Comparison of ENCODE assay signal across 26 cellular contexts in the genomic region with DNA sequence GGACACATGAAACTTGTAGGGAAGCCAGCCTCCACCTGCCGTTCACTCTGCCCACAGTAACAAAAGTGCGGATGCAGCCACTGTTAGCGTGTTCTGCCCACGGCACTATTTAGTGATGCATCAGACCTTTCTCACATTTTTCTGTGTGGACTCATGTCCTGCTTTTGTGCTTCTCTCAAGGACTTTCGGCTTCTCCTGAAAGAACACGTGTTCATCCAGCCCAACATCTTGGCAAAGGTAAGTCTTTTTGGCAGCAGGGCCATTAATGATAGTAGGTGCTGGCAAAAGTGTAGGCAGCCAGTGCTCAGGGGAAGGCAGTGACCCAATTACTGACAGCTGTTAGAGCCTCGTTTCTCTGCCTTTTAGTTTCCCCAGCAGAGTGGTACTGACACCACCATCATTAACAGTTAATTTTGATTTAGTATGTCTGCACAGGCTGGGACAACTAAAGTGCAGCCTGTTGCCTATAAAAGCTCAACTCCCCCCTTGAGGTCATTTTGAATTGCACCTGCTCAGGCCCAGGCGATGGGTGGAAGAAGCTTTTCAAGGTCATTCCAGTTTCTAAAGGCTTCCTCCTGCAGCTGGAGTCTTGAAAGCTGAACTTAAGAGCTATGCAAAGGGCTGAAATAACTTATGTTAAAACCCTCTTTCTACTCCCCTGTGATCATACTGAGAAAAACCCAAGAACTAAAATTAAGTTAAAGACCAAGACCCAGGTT. TPM values are rescaled to one million over a fixed set of nuclear protein-coding genes. Genes with fewer than 3 reads are reported as not detected.
DNase-seq lines count a peak whose midpoint lies in the region; ATAC-seq and TF ChIP-seq lines count a peak whose summit lies in the region.
"Had no signal": no experiment of that assay in that cellular context is flagged by ENCODE, and none has a peak within 500 bp of the region (broad histone marks: within the 10 kb centered on the region; RNA-seq: fewer than 3 reads in every experiment).

No MANE protein-coding gene starts in this region.

- no peaks in the 10 kb centered on the region for H3K9me3 ChIP-seq in breast epithelium
- H3K9me3 ChIP-seq: heart right ventricle had no signal

- no peak overlapping the region for H3K27ac Mint-ChIP-seq in MCF 10A (ENCODE audit: low read depth, unreplicated experiment)
- peak overlapping the region; percentile 35 for H3K27ac Mint-ChIP-seq in activated B cell treated with CpG ODN at 0.5 μM for 24 hours
- no peak overlapping the region for H3K27ac Mint-ChIP-seq in stimulated activated naive B cell treated with anti-CD40 and anti-IgM and Interleukin-4, amounts not matched to agents 10 μg/mL and 1 μg/mL and 100 μg/mL, for 72 hours
- H3K27ac Mint-ChIP-seq: activated T-helper 1 cell treated with anti-CD3 and anti-CD28 coated beads, Interleukin-12 subunit alpha, Interleukin-12 subunit beta, Interleukin-2, Interleukin-4 antibody, amounts not matched to agents 30 ng/mL and 10 ng/mL and 1 ng/mL, durations not matched to agents 14 hours and 24 hours and 36 hours; natural killer cell; type B pancreatic cell had no signal

- CTCF ChIA-PET in MCF 10A (lab: Yijun Ruan, JAX) (interaction anchor here (0.7 to 2.4 kb wide), 2 partner anchors 10 to 16 kb away, joined by 3 to 7 read pairs; no protein-coding TSS in a partner anchor), activated B cell treated with CpG ODN at 0.5 μM for 24 hours (lab: Charles Lee) (no interaction called here)

- H3K4me1 Mint-ChIP-seq in MCF 10A (ENCODE audit: insufficient read depth, unreplicated experiment), result no peaks in the 10 kb centered on the region
- peaks cover 45% of the 10 kb centered on the region for H3K4me1 Mint-ChIP-seq in activated B cell treated with CpG ODN at 0.5 μM for 24 hours
- peaks cover 23 to 35% of the 10 kb centered on the region in 2 donors for H3K4me1 Mint-ChIP-seq in stimulated activated naive B cell treated with anti-CD40 and anti-IgM and Interleukin-4, amounts not matched to agents 10 μg/mL and 1 μg/mL and 100 μg/mL, for 72 hours

- H3K36me3 ChIP-seq in breast epithelium, result no peaks in the 10 kb centered on the region
- H3K36me3 ChIP-seq: heart right ventricle had no signal

- no peak for ATAC-seq in activated B cell treated with CpG ODN at 0.5 μM for 24 hours (ENCODE audit: low read depth)
- ATAC-seq in stimulated activated naive B cell treated with anti-CD40 and anti-IgM and Interleukin-4, amounts not matched to agents 10 μg/mL and 1 μg/mL and 100 μg/mL, for 72 hours (replicated peaks), result peak; percentile 20 to 42
- ATAC-seq in GM18511 (IDR thresholded peaks at IDR 0.05; ENCODE audit: unreplicated experiment), result no peak
- ATAC-seq: left lobe of liver, PC-3, sciatic nerve had no signal

- TF ChIP-seq POLR2A in breast epithelium (IDR thresholded peaks at IDR 0.05), result no peak

- H3K4me3 Mint-ChIP-seq in MCF 10A (ENCODE audit: unreplicated experiment) (no peak overlapping the region), activated B cell treated with CpG ODN at 0.5 μM for 24 hours (no peak overlapping the region)
- H3K4me3 Mint-ChIP-seq in stimulated activated naive B cell treated with anti-CD40 and anti-IgM and Interleukin-4, amounts not matched to agents 10 μg/mL and 1 μg/mL and 100 μg/mL, for 72 hours, result no peak overlapping the region
- H3K4me3 Mint-ChIP-seq: activated T-helper 1 cell treated with anti-CD3 and anti-CD28 coated beads, Interleukin-12 subunit alpha, Interleukin-12 subunit beta, Interleukin-2, Interleukin-4 antibody, amounts not matched to agents 30 ng/mL and 10 ng/mL and 1 ng/mL, durations not matched to agents 14 hours and 24 hours and 36 hours; natural killer cell; type B pancreatic cell had no signal

- no peaks in the 10 kb centered on the region for H3K4me1 ChIP-seq in breast epithelium

- no TSS peak for BruUV-seq in MCF 10A (replicated peaks; lab: Mats Ljungman, UMichigan)

- TF ChIP-seq CTCF in MCF 10A (IDR thresholded peaks at IDR 0.05; ENCODE audit: unreplicated experiment) (no peak), breast epithelium (IDR thresholded peaks at IDR 0.05) (no peak), activated B cell treated with CpG ODN at 0.5 μM for 24 hours (IDR thresholded peaks at IDR 0.05) (no peak)

- DNase-seq in MCF 10A (ENCODE audit: unreplicated experiment), result peak; percentile 16
- DNase-seq in breast epithelium (ENCODE audit: low spot score in 2 of 2), result no peak
- DNase-seq in activated B cell treated with CpG ODN at 0.5 μM for 24 hours, result no peak
- DNase-seq in kidney tubule cell (ENCODE audit: low spot score), result peak; percentile 70
- no peak for DNase-seq in stimulated activated naive B cell treated with anti-CD40 and anti-IgM and Interleukin-4, amounts not matched to agents 10 μg/mL and 1 μg/mL and 100 μg/mL, for 72 hours
- no peak for DNase-seq in DMS153 (lab: John Stamatoyannopoulos, UW)
- DNase-seq in foreskin melanocyte, result no peak
- DNase-seq: 8988T, AML-193, aorta, cerebellar nuclear complex, DMS79, dorsolateral prefrontal cortex, heart right ventricle, natural killer cell, NCI-H146, NCI-H2171, NCI-H748 treated with DMSO at 0.1 percent for 48 hours, PC-3, SHP77 treated with DMSO at 0.1 percent for 48 hours, T1000 had no signal

- no peaks in the 10 kb centered on the region for H3K36me3 Mint-ChIP-seq in MCF 10A (ENCODE audit: insufficient read depth, unreplicated experiment)
- no peaks in the 10 kb centered on the region for H3K36me3 Mint-ChIP-seq in activated B cell treated with CpG ODN at 0.5 μM for 24 hours (ENCODE audit: low read depth)
- H3K36me3 Mint-ChIP-seq in stimulated activated naive B cell treated with anti-CD40 and anti-IgM and Interleukin-4, amounts not matched to agents 10 μg/mL and 1 μg/mL and 100 μg/mL, for 72 hours, result peaks cover 0 to 1% of the 10 kb centered on the region in 2 donors
- H3K36me3 Mint-ChIP-seq: natural killer cell, type B pancreatic cell had no signal

- H3K9me3 Mint-ChIP-seq in MCF 10A (ENCODE audit: unreplicated experiment) (no peaks in the 10 kb centered on the region), activated B cell treated with CpG ODN at 0.5 μM for 24 hours (no peaks in the 10 kb centered on the region)
- H3K9me3 Mint-ChIP-seq in stimulated activated naive B cell treated with anti-CD40 and anti-IgM and Interleukin-4, amounts not matched to agents 10 μg/mL and 1 μg/mL and 100 μg/mL, for 72 hours, result peaks cover 0 to 1% of the 10 kb centered on the region in 2 donors
- H3K9me3 Mint-ChIP-seq: activated T-helper 1 cell treated with anti-CD3 and anti-CD28 coated beads, Interleukin-12 subunit alpha, Interleukin-12 subunit beta, Interleukin-2, Interleukin-4 antibody, amounts not matched to agents 30 ng/mL and 10 ng/mL and 1 ng/mL, durations not matched to agents 14 hours and 24 hours and 36 hours; natural killer cell had no signal

- POLR2A ChIA-PET in MCF 10A (lab: Yijun Ruan, JAX) (interaction anchor here (1.0 kb wide), 1 partner anchor 54 kb away, joined by 3 read pairs; no protein-coding TSS in a partner anchor), activated B cell treated with CpG ODN at 0.5 μM for 24 hours (lab: Charles Lee) (no interaction called here)

- H3K4me3 ChIP-seq in breast epithelium, result no peak overlapping the region
- H3K4me3 ChIP-seq: dorsolateral prefrontal cortex, heart right ventricle had no signal

- H3K27me3 ChIP-seq in breast epithelium, result no peaks in the 10 kb centered on the region
- H3K27me3 ChIP-seq: dorsolateral prefrontal cortex, heart right ventricle had no signal

- H3K27me3 Mint-ChIP-seq in MCF 10A (ENCODE audit: insufficient read depth, unreplicated experiment) (no peaks in the 10 kb centered on the region), activated B cell treated with CpG ODN at 0.5 μM for 24 hours (no peaks in the 10 kb centered on the region)
- no peaks in the 10 kb centered on the region for H3K27me3 Mint-ChIP-seq in stimulated activated naive B cell treated with anti-CD40 and anti-IgM and Interleukin-4, amounts not matched to agents 10 μg/mL and 1 μg/mL and 100 μg/mL, for 72 hours
- H3K27me3 Mint-ChIP-seq: type B pancreatic cell had no signal

- no peak overlapping the region for H3K27ac ChIP-seq in breast epithelium
- H3K27ac ChIP-seq: dorsolateral prefrontal cortex, heart right ventricle had no signal

- intact Hi-C loops in MCF 10A (cut with micrococcal nuclease), result no loop called here
- intact Hi-C loops in breast epithelium (cut with DNase I; ENCODE audit: low total_unique reads), result no loop called here
- intact Hi-C loops in activated B cell treated with CpG ODN at 0.5 μM for 24 hours (cut with micrococcal nuclease), result no loop called here

RNA-seq across cellular contexts. Expression of a gene that starts 54.5 kb away (rescaled TPM):
- total RNA-seq in MCF 10A (2022) (5.5 and 6.0 TPM in 2 replicates), breast epithelium (1 to 10 TPM; 1.3 to 3.8 (median 1.6) TPM), activated B cell treated with CpG ODN at 0.5 μM for 24 hours (1.5 TPM in 2 replicates)

Comparison
In these comparisons a context has a peak if more than half of its experiments do, and no peak if none do; other contexts are left out.
1. DNase-seq: peak in MCF 10A (single experiment) and kidney tubule cell (single experiment); none in breast epithelium (0 of 2), activated B cell treated with CpG ODN at 0.5 μM for 24 hours (single experiment), stimulated activated naive B cell treated with anti-CD40 and anti-IgM and Interleukin-4, amounts not matched to agents 10 μg/mL and 1 μg/mL and 100 μg/mL, for 72 hours (single experiment), DMS153 (single experiment) and foreskin melanocyte (single experiment).
2. ATAC-seq: peak in stimulated activated naive B cell treated with anti-CD40 and anti-IgM and Interleukin-4, amounts not matched to agents 10 μg/mL and 1 μg/mL and 100 μg/mL, for 72 hours (2 of 2); none in activated B cell treated with CpG ODN at 0.5 μM for 24 hours (single experiment) and GM18511 (single experiment).